ENCODE assay signal across 1 cellular context in the genomic region with DNA sequence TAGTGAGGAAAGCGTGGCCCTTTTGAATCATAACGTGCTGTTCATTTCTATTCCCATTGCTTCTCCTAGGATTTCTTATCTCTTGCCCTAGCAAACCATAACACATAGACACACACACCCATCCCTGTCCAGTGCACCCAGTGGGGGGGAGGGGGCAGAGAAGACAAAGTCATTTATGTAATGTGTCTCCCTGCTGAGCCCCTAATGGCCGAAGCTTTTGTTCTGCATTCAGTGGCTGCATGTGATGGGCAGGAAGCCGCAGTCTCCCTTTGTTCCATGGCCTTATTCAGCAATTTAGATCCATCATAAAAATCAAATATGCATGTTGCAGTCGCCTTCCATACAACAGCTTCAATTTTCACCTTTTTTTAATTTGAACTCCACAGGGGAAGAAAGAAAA.
TF ChIP-seq lines count a peak whose summit lies in the region.

No MANE protein-coding gene starts in this region.

TF ChIP-seq in WTC11, 78 proteins besides CTCF, POLR2A, EP300 and RAD21 (continued from another document):
- TF ChIP-seq, protein P1, sequence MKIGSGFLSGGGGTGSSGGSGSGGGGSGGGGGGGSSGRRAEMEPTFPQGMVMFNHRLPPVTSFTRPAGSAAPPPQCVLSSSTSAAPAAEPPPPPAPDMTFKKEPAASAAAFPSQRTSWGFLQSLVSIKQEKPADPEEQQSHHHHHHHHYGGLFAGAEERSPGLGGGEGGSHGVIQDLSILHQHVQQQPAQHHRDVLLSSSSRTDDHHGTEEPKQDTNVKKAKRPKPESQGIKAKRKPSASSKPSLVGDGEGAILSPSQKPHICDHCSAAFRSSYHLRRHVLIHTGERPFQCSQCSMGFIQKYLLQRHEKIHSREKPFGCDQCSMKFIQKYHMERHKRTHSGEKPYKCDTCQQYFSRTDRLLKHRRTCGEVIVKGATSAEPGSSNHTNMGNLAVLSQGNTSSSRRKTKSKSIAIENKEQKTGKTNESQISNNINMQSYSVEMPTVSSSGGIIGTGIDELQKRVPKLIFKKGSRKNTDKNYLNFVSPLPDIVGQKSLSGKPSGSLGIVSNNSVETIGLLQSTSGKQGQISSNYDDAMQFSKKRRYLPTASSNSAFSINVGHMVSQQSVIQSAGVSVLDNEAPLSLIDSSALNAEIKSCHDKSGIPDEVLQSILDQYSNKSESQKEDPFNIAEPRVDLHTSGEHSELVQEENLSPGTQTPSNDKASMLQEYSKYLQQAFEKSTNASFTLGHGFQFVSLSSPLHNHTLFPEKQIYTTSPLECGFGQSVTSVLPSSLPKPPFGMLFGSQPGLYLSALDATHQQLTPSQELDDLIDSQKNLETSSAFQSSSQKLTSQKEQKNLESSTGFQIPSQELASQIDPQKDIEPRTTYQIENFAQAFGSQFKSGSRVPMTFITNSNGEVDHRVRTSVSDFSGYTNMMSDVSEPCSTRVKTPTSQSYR (CRISPR knock-in tag; IDR thresholded peaks at IDR 0.05) = peak; percentile 67; the same call in 1 of the 2 replicates
- TF ChIP-seq, protein P2, sequence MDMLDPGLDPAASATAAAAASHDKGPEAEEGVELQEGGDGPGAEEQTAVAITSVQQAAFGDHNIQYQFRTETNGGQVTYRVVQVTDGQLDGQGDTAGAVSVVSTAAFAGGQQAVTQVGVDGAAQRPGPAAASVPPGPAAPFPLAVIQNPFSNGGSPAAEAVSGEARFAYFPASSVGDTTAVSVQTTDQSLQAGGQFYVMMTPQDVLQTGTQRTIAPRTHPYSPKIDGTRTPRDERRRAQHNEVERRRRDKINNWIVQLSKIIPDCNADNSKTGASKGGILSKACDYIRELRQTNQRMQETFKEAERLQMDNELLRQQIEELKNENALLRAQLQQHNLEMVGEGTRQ (CRISPR knock-in tag; IDR thresholded peaks at IDR 0.05) = 0 out of 2 replicates have a peak, but pooled peaks have one; percentile 39
- TF ChIP-seq PRRX2 (CRISPR knock-in tag; IDR thresholded peaks at IDR 0.05) = no peak
